ENCODE assay signal across 4 cellular contexts in genomic region chr21:10437977-10438376, GRCh38.
DNase-seq lines count a peak whose midpoint lies in the region; TF ChIP-seq lines count a peak whose summit lies in the region.
"Not testable (repeated sequence)": the region's sequence is repeated elsewhere in the genome, so short reads cannot be mapped to it uniquely, and the experiment has no call there.

No MANE protein-coding gene starts in this region.

- not testable (repeated sequence) for H3K27me3 ChIP-seq in HUES64 (ENCODE audit: insufficient read depth, low read length); endodermal cell (ENCODE audit: control insufficient read depth, insufficient read depth, low read length, poor library complexity, severe bottlenecking); esophagus muscularis mucosa; iPS-20b (ENCODE audit: insufficient read depth, low read length)

- intact Hi-C loops in esophagus muscularis mucosa (cut with DNase I) = not testable (repeated sequence)

- not testable (repeated sequence) for H3K27me3 Mint-ChIP-seq in endodermal cell (ENCODE audit: insufficient read depth)

- H3K4me1 ChIP-seq in HUES64 (ENCODE audit: insufficient read depth, low read length); endodermal cell (ENCODE audit: control insufficient read depth, insufficient read depth, low read length); esophagus muscularis mucosa; iPS-20b (ENCODE audit: insufficient read depth, low read length): not testable (repeated sequence)

- H3K4me1 Mint-ChIP-seq in endodermal cell = not testable (repeated sequence)

- H3K9me3 ChIP-seq in HUES64 (ENCODE audit: insufficient read depth, low read depth, low read length) = peaks cover 77% of the 10 kb centered on the region
- H3K9me3 ChIP-seq in endodermal cell (ENCODE audit: control insufficient read depth, low read length) = peaks cover 76% of the 10 kb centered on the region
- H3K9me3 ChIP-seq in esophagus muscularis mucosa = peaks cover 0 to 31% (median 20%) of the 10 kb centered on the region in 4 donors
- H3K9me3 ChIP-seq in iPS-20b (ENCODE audit: insufficient read depth, low read depth, low read length) = peaks cover 79% of the 10 kb centered on the region

- WGBS in HUES64 = 73% methylated on average over 4 of the region's 4 CpGs
- WGBS in endodermal cell (ENCODE audit: insufficient coverage in 1 of 2, insufficient read length in 1 of 2), 2 experiments = 44 to 63% methylated on average over 3 to 4 of the region's 4 CpGs
- 49% methylated on average over 4 of the region's 4 CpGs for WGBS in esophagus muscularis mucosa

- H3K9me3 Mint-ChIP-seq in endodermal cell = not testable (repeated sequence)

- TF ChIP-seq CTCF in endodermal cell (conservative IDR thresholded peaks at IDR 0.05); esophagus muscularis mucosa (IDR thresholded peaks at IDR 0.05): not testable (repeated sequence)

- H3K4me3 Mint-ChIP-seq in endodermal cell = not testable (repeated sequence)

- not testable (repeated sequence) for H3K36me3 ChIP-seq in HUES64 (ENCODE audit: insufficient read depth, low read length); endodermal cell (ENCODE audit: control insufficient read depth, insufficient read depth, low read length); esophagus muscularis mucosa; iPS-20b (ENCODE audit: insufficient read depth, low read depth, low read length)

- not testable (repeated sequence) for H3K36me3 Mint-ChIP-seq in endodermal cell (ENCODE audit: low read depth)

- H3K9ac ChIP-seq in HUES64 (ENCODE audit: low read depth, low read length); endodermal cell (ENCODE audit: extremely low read depth, low read length, poor library complexity, severe bottlenecking); iPS-20b (ENCODE audit: low read depth, low read length): not testable (repeated sequence)

- H3K4me3 ChIP-seq in HUES64 (ENCODE audit: low read length) = peak overlapping the region; percentile 33; the same call in 1 of the 2 replicates
- H3K4me3 ChIP-seq in endodermal cell (ENCODE audit: low read length) = peak overlapping the region; percentile 31
- not testable (repeated sequence) for H3K4me3 ChIP-seq in esophagus muscularis mucosa
- H3K4me3 ChIP-seq in iPS-20b (ENCODE audit: low read length) = peak overlapping the region; percentile 10; the same call in 1 of the 2 replicates

- not testable (repeated sequence) for H3K27ac ChIP-seq in HUES64 (ENCODE audit: low read depth, low read length); endodermal cell (ENCODE audit: low read depth, low read length); esophagus muscularis mucosa (replicated peaks in 1 of 4); iPS-20b (ENCODE audit: low read length)

- not testable (repeated sequence) for DNase-seq in endodermal cell
- peak; percentile 75 for DNase-seq in esophagus muscularis mucosa (ENCODE audit: extremely low spot score)

- not testable (repeated sequence) for TF ChIP-seq EP300 in esophagus muscularis mucosa (IDR thresholded peaks at IDR 0.05)

- not testable (repeated sequence) for TF ChIP-seq POLR2A in esophagus muscularis mucosa (IDR thresholded peaks at IDR 0.05; ENCODE audit: low read depth)

- not testable (repeated sequence) for H3K27ac Mint-ChIP-seq in endodermal cell
